In genomic region chr1:29157269-29157601, GRCh38 we compare ENCODE assay signal across 1 cellular context.
TF ChIP-seq lines count a peak whose summit lies in the region.

No MANE protein-coding gene starts in this region.

TF ChIP-seq in K562, 482 proteins besides CTCF, POLR2A, EP300 and RAD21 (continued from another document):
- TF ChIP-seq HBP1 (CRISPR knock-in tag; IDR thresholded peaks at IDR 0.05), result no peak
- 0 out of 2 replicates have a peak, but pooled peaks have one; percentile 2 for TF ChIP-seq MYC (IDR thresholded peaks at IDR 0.05; ENCODE audit: low read depth, low read length)
- no peak for TF ChIP-seq MYC (CRISPR knock-in tag; IDR thresholded peaks at IDR 0.05; ENCODE audit: borderline replicate concordance, low read depth)
- TF ChIP-seq ZNF583 (CRISPR knock-in tag; IDR thresholded peaks at IDR 0.05), result 0 out of 2 replicates have a peak, but pooled peaks have one; percentile 45
TF ChIP-seq in K562: peak in this region for 18.
